Comparison of ENCODE assay signal across 12 cellular contexts in the genomic region with DNA sequence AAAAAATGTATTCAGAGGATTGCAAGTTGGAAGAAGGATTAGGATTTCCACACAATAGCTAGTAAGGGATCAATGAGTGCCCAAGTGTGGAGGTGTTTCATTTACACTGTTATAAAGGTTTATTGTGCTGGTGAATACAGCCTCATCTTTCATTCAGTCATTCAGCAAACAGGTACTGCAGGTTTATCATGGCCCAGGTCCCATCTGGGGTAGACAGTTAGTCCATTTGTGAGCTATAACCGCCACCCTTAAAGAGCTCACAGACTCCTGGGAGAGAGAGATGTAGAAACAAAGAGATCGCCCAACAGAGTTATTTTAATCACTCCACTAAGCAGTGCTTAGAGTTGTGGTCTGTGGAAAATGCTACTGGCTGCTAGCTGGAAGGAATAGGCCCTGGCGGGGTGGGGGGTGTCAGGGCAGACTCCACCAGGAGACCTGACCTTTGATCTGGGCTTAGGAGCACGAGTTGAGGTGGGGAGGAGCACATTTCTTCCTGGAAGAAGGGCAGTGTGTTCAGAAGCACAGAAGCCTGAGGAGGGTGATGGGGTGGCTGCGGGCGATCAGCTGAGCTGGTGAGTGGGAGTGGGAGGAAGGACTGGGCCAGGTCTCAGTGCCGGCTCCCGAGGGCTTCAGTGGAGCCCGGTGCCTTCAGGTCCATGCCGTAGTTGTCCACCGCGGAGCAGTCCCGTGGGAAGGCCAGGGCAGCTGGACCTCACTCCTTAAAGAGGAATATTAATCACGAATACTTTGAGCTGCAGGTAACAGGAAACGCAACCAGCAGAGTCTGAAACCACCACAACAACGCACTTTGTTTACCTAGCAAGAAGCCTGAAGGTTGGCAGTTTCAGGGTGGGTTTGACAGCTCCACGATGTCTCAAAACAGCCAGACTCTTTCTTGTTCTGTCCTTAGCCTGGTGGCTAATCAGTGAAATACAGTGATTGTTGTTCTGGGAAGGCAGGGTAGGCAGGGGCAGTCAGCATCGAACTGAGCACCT. TPM values are rescaled to one million over a fixed set of nuclear protein-coding genes. Genes with fewer than 3 reads are reported as not detected.
A peak's percentile ranks its signal among the peaks of the same experiment; 100 is the strongest.
DNase-seq lines count a peak whose midpoint lies in the region; ATAC-seq and TF ChIP-seq lines count a peak whose summit lies in the region.
"Had no signal": no experiment of that assay in that cellular context is flagged by ENCODE, and none has a peak within 500 bp of the region (broad histone marks: within the 10 kb centered on the region; RNA-seq: fewer than 3 reads in every experiment).

No MANE protein-coding gene starts in this region.

- peak overlapping the region; percentile 85 for H3K27ac ChIP-seq in suprapubic skin
- H3K27ac ChIP-seq: C4-2B, sigmoid colon had no signal

- CTCF ChIA-PET in activated naive CD4-positive, alpha-beta T cell treated with anti-CD3 and anti-CD28 coated beads, Interleukin-2, amount 10 ng/mL, durations not matched to agents 7 days and 5 days (lab: Charles Lee) = interaction anchor here (1.0 kb wide), 1 partner anchor 22 kb away, joined by 4 read pairs; no protein-coding TSS in a partner anchor
- CTCF ChIA-PET in activated B cell treated with CpG ODN at 0.5 μM for 24 hours (lab: Charles Lee) = no interaction called here

- H3K4me3 ChIP-seq in kidney epithelial cell (ENCODE audit: low read depth, low read length) = no peak overlapping the region
- no peak overlapping the region for H3K4me3 ChIP-seq in suprapubic skin
- H3K4me3 ChIP-seq: sigmoid colon had no signal

- peaks cover 8% of the 10 kb centered on the region for H3K36me3 Mint-ChIP-seq in activated naive CD4-positive, alpha-beta T cell treated with anti-CD3 and anti-CD28 coated beads, Interleukin-2, amount 10 ng/mL, durations not matched to agents 7 days and 5 days
- H3K36me3 Mint-ChIP-seq in activated B cell treated with CpG ODN at 0.5 μM for 24 hours (ENCODE audit: low read depth) = peaks cover 5% of the 10 kb centered on the region

- peak overlapping the region; percentile 87 for H3K27ac Mint-ChIP-seq in activated naive CD4-positive, alpha-beta T cell treated with anti-CD3 and anti-CD28 coated beads, Interleukin-2, amount 10 ng/mL, durations not matched to agents 7 days and 5 days
- H3K27ac Mint-ChIP-seq in activated B cell treated with CpG ODN at 0.5 μM for 24 hours = peak overlapping the region; percentile 35

- POLR2A ChIA-PET in activated B cell treated with CpG ODN at 0.5 μM for 24 hours (lab: Charles Lee) = interaction anchor here (1.0 to 1.3 kb wide), 3 partner anchors 11 to 99 kb away, joined by 3 to 5 read pairs (median 4); a partner anchor contains a TSS

- H3K9me3 ChIP-seq in suprapubic skin = no peaks in the 10 kb centered on the region
- H3K9me3 ChIP-seq: sigmoid colon had no signal

- H3K27me3 ChIP-seq in kidney epithelial cell (ENCODE audit: control insufficient read depth, insufficient read depth, low read length) (no peaks in the 10 kb centered on the region), suprapubic skin (no peaks in the 10 kb centered on the region)
- H3K27me3 ChIP-seq: sigmoid colon had no signal

- WGBS in suprapubic skin = 74% methylated on average over 17 of the region's 18 CpGs

- H3K4me3 Mint-ChIP-seq in activated naive CD4-positive, alpha-beta T cell treated with anti-CD3 and anti-CD28 coated beads, Interleukin-2, amount 10 ng/mL, durations not matched to agents 7 days and 5 days = peak overlapping the region; percentile 9
- no peak overlapping the region for H3K4me3 Mint-ChIP-seq in activated B cell treated with CpG ODN at 0.5 μM for 24 hours

- intact Hi-C loops in activated B cell treated with CpG ODN at 0.5 μM for 24 hours (cut with micrococcal nuclease) = no loop called here

- no peak for TF ChIP-seq EP300 in suprapubic skin (IDR thresholded peaks at IDR 0.05)

- no peaks in the 10 kb centered on the region for H3K27me3 Mint-ChIP-seq in activated naive CD4-positive, alpha-beta T cell treated with anti-CD3 and anti-CD28 coated beads, Interleukin-2, amount 10 ng/mL, durations not matched to agents 7 days and 5 days
- H3K27me3 Mint-ChIP-seq in activated B cell treated with CpG ODN at 0.5 μM for 24 hours = no peaks in the 10 kb centered on the region

- no peak for DNase-seq in activated naive CD4-positive, alpha-beta T cell treated with anti-CD3 and anti-CD28 coated beads, Interleukin-2, amount 10 ng/mL, durations not matched to agents 7 days and 5 days
- no peak for DNase-seq in activated naive CD4-positive, alpha-beta T cell treated with anti-CD3 and anti-CD28 coated beads, Interleukin-2, amount 50 U/mL, for 16 hours
- no peak for DNase-seq in activated B cell treated with CpG ODN at 0.5 μM for 24 hours
- DNase-seq in kidney epithelial cell (ENCODE audit: low read depth) = no peak
- peak in 1 of 2 donors; percentile 63 for DNase-seq in suprapubic skin (ENCODE audit: low spot score in 2 of 2)
- no peak for DNase-seq in NCI-H1048 (lab: John Stamatoyannopoulos, UW)
- DNase-seq: hippocampal formation, sigmoid colon had no signal

- peaks cover 94% of the 10 kb centered on the region for H3K4me1 Mint-ChIP-seq in activated naive CD4-positive, alpha-beta T cell treated with anti-CD3 and anti-CD28 coated beads, Interleukin-2, amount 10 ng/mL, durations not matched to agents 7 days and 5 days
- peaks cover 64% of the 10 kb centered on the region for H3K4me1 Mint-ChIP-seq in activated B cell treated with CpG ODN at 0.5 μM for 24 hours

- H3K36me3 ChIP-seq in kidney epithelial cell (ENCODE audit: control insufficient read depth, insufficient read depth, low read length) = no peaks in the 10 kb centered on the region
- no peaks in the 10 kb centered on the region for H3K36me3 ChIP-seq in suprapubic skin
- H3K36me3 ChIP-seq: sigmoid colon had no signal

- TF ChIP-seq POLR2A in suprapubic skin (IDR thresholded peaks at IDR 0.05) = no peak

- TF ChIP-seq CTCF in activated B cell treated with CpG ODN at 0.5 μM for 24 hours (IDR thresholded peaks at IDR 0.05) (no peak), kidney epithelial cell (IDR thresholded peaks at IDR 0.05; ENCODE audit: insufficient read depth, low read length, poor library complexity, severe bottlenecking) (peak; percentile 12), suprapubic skin (IDR thresholded peaks at IDR 0.05) (no peak)

- ATAC-seq in activated B cell treated with CpG ODN at 0.5 μM for 24 hours (ENCODE audit: low read depth) (no peak), GM19467 (IDR thresholded peaks at IDR 0.05; ENCODE audit: unreplicated experiment) (no peak), GM19351 (IDR thresholded peaks at IDR 0.05; ENCODE audit: unreplicated experiment) (no peak)
- ATAC-seq: SK-N-SH treated with all-trans-retinoic acid at 6 μM for 48 hours had no signal

- H3K9me3 Mint-ChIP-seq in activated naive CD4-positive, alpha-beta T cell treated with anti-CD3 and anti-CD28 coated beads, Interleukin-2, amount 10 ng/mL, durations not matched to agents 7 days and 5 days = no peaks in the 10 kb centered on the region
- H3K9me3 Mint-ChIP-seq in activated B cell treated with CpG ODN at 0.5 μM for 24 hours = no peaks in the 10 kb centered on the region

- peaks cover 70% of the 10 kb centered on the region for H3K4me1 ChIP-seq in suprapubic skin

RNA-seq across cellular contexts. Expression of a gene that starts 11.2 kb away (rescaled TPM):
- total RNA-seq in activated B cell treated with CpG ODN at 0.5 μM for 24 hours (32.2 and 40.8 TPM in 2 replicates), kidney epithelial cell (49.2 and 61.5 TPM in 2 replicates), suprapubic skin (100 to 1,000 TPM; 105 to 279 (median 130) TPM)

RNA-seq across cellular contexts. Expression of a gene that starts 53.6 kb away (rescaled TPM):
- total RNA-seq in activated B cell treated with CpG ODN at 0.5 μM for 24 hours (22.5 and 24.8 TPM in 2 replicates), kidney epithelial cell (23.4 and 27.7 TPM in 2 replicates), suprapubic skin (10 to 100 TPM; 15.0 to 39.3 (median 20.3) TPM)
